ENCODE assay signal across 10 cellular contexts in the genomic region with DNA sequence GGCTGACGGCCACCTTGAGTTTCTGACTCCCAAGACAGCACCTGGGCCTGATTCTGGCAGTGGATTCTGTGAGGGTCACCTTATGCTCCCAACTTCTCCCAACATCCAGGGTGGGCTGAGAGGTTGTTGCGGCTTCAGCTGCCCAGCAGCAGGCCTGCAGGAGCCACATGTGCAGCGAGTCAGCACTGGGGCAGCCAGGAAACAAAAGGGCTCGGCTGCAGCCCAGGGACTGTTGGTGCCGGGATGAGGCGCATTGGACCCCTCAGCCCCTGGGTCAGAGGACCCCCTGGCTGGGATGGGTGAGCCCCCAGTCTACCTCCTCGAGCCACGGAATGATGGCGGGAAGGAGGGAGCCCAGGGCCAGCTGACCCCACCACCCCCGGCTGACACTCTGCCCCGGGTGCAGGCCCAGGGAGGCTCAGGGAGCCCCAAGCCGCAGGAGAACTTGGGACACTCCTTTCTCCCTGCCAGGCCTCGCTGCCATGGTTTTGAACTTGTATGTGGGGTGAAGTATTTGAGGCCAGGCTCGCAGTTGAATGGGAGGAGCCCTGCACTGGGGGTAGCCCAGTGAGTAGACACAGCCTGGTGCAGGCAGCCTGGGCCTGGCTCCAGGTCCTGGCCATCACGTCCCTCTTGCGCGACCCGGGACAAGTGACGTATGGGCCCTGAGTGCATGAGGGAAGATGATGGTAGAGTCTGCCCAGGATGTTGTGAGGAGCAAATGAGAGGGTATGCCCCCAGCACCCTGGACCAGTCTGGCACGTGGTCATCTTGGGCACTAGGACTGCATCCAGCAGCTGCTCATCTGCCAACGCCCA. TPM values are rescaled to one million over a fixed set of nuclear protein-coding genes. Genes with fewer than 3 reads are reported as not detected.
DNase-seq lines count a peak whose midpoint lies in the region; ATAC-seq and TF ChIP-seq lines count a peak whose summit lies in the region.
"Not testable (repeated sequence)": the region's sequence is repeated elsewhere in the genome, so short reads cannot be mapped to it uniquely, and the experiment has no call there.
"Had no signal": no experiment of that assay in that cellular context is flagged by ENCODE, and none has a peak within 500 bp of the region (broad histone marks: within the 10 kb centered on the region; RNA-seq: fewer than 3 reads in every experiment).

No MANE protein-coding gene starts in this region.

- H3K27ac ChIP-seq in H9 (ENCODE audit: insufficient read length, low read depth, low read length); endodermal cell (ENCODE audit: low read depth, low read length); upper lobe of right lung: not testable (repeated sequence)

- H2BK20ac ChIP-seq in H9 (ENCODE audit: low read depth, low read length, poor library complexity, severe bottlenecking), result not testable (repeated sequence)

- not testable (repeated sequence) for H2BK12ac ChIP-seq in H9 (ENCODE audit: insufficient read length, low read depth, low read length)

- peak; percentile 16 for ATAC-seq in activated CD8-positive, alpha-beta T cell treated with anti-CD3 and anti-CD28 coated beads, Interleukin-2, amount 10 ng/mL, durations not matched to agents 7 days and 5 days
- not testable (repeated sequence) for ATAC-seq in sciatic nerve, upper lobe of right lung

- not testable (repeated sequence) for H3K79me2 ChIP-seq in H9 (ENCODE audit: insufficient read depth, low read length)

- not testable (repeated sequence) for H3K4me3 Mint-ChIP-seq in H9; activated CD8-positive, alpha-beta T cell treated with anti-CD3 and anti-CD28 coated beads, Interleukin-2, amount 10 ng/mL, durations not matched to agents 7 days and 5 days; chondrocyte (ENCODE audit: unreplicated experiment); endodermal cell

- H3K79me1 ChIP-seq in H9 (ENCODE audit: insufficient read depth, low read depth, low read length, poor library complexity, severe bottlenecking), result not testable (repeated sequence)

- intact Hi-C loops in sciatic nerve (cut with DNase I), result not testable (repeated sequence)
- intact Hi-C loops in upper lobe of right lung (cut with DNase I), result loop anchor here (10.0 kb wide), 1 partner anchor 749 kb away; no protein-coding TSS in a partner anchor

- H3K27ac Mint-ChIP-seq in H9; activated CD8-positive, alpha-beta T cell treated with anti-CD3 and anti-CD28 coated beads, Interleukin-2, amount 10 ng/mL, durations not matched to agents 7 days and 5 days; chondrocyte (ENCODE audit: unreplicated experiment); endodermal cell: not testable (repeated sequence)

- H3K27me3 ChIP-seq in H9 (ENCODE audit: insufficient read depth, low read length); endodermal cell (ENCODE audit: control insufficient read depth, insufficient read depth, low read length, poor library complexity, severe bottlenecking); upper lobe of right lung: not testable (repeated sequence)

- H3K4me1 Mint-ChIP-seq in H9; activated CD8-positive, alpha-beta T cell treated with anti-CD3 and anti-CD28 coated beads, Interleukin-2, amount 10 ng/mL, durations not matched to agents 7 days and 5 days (ENCODE audit: low read depth); chondrocyte (ENCODE audit: low read depth); endodermal cell: not testable (repeated sequence)

- not testable (repeated sequence) for H3K4me2 ChIP-seq in H9 (ENCODE audit: insufficient read depth, insufficient read length, low read length)

- H3K36me3 Mint-ChIP-seq in H9 (ENCODE audit: insufficient read depth in 1 of 3, low read depth in 3 of 3); activated CD8-positive, alpha-beta T cell treated with anti-CD3 and anti-CD28 coated beads, Interleukin-2, amount 10 ng/mL, durations not matched to agents 7 days and 5 days (ENCODE audit: low read depth); chondrocyte (ENCODE audit: low read depth); endodermal cell (ENCODE audit: low read depth): not testable (repeated sequence)

- not testable (repeated sequence) for H3K23ac ChIP-seq in H9 (ENCODE audit: insufficient read length, low read depth, low read length)

- not testable (repeated sequence) for H3T11ph ChIP-seq in H9 (ENCODE audit: low read length)

- H4K20me1 ChIP-seq in H9 (ENCODE audit: control insufficient read depth, insufficient read depth, insufficient read length), result not testable (repeated sequence)

- not testable (repeated sequence) for H4K5ac ChIP-seq in H9 (ENCODE audit: insufficient read length, low read depth, low read length)

- H3K9me3 ChIP-seq in H9 (ENCODE audit: control insufficient read depth, low read depth, low read length); endodermal cell (ENCODE audit: control insufficient read depth, low read length); upper lobe of right lung: not testable (repeated sequence)

- WGBS in H9 (ENCODE audit: extremely low coverage, insufficient read length, low lambda C conversion rate), result no CpG with 5 or more reads among the region's 21 CpGs
- WGBS in endodermal cell (ENCODE audit: insufficient coverage in 1 of 2, insufficient read length in 1 of 2), 2 experiments, result 93 to 95% methylated on average over 11 to 19 of the region's 21 CpGs

- H3K14ac ChIP-seq in H9 (ENCODE audit: insufficient read depth, low read length), result not testable (repeated sequence)

- not testable (repeated sequence) for H3K4me1 ChIP-seq in H9 (ENCODE audit: insufficient read depth, low read length); endodermal cell (ENCODE audit: control insufficient read depth, insufficient read depth, low read length); upper lobe of right lung

- H3K9me3 Mint-ChIP-seq in H9; activated CD8-positive, alpha-beta T cell treated with anti-CD3 and anti-CD28 coated beads, Interleukin-2, amount 10 ng/mL, durations not matched to agents 7 days and 5 days (ENCODE audit: insufficient read depth); chondrocyte (ENCODE audit: low read depth); endodermal cell: not testable (repeated sequence)

- not testable (repeated sequence) for H3K4me3 ChIP-seq in endodermal cell (ENCODE audit: low read length); upper lobe of right lung

- not testable (repeated sequence) for H3K4ac ChIP-seq in H9 (ENCODE audit: low read depth, low read length)

- not testable (repeated sequence) for H3K18ac ChIP-seq in H9 (ENCODE audit: insufficient read length, low read depth, low read length)

- POLR2A ChIA-PET in activated CD8-positive, alpha-beta T cell treated with anti-CD3 and anti-CD28 coated beads, Interleukin-2, amount 10 ng/mL, durations not matched to agents 7 days and 5 days (lab: Charles Lee), result not testable (repeated sequence)

- not testable (repeated sequence) for H2BK5ac ChIP-seq in H9 (ENCODE audit: insufficient read length, low read length)

- H2AFZ ChIP-seq in H9 (ENCODE audit: low read length), result not testable (repeated sequence)

- CTCF ChIA-PET in activated CD8-positive, alpha-beta T cell treated with anti-CD3 and anti-CD28 coated beads, Interleukin-2, amount 10 ng/mL, durations not matched to agents 7 days and 5 days (lab: Charles Lee), result not testable (repeated sequence)

- not testable (repeated sequence) for H3K27me3 Mint-ChIP-seq in H9 (ENCODE audit: low read depth); chondrocyte (ENCODE audit: low read depth); endodermal cell (ENCODE audit: insufficient read depth)
- peaks cover 10% of the 10 kb centered on the region for H3K27me3 Mint-ChIP-seq in activated CD8-positive, alpha-beta T cell treated with anti-CD3 and anti-CD28 coated beads, Interleukin-2, amount 10 ng/mL, durations not matched to agents 7 days and 5 days (ENCODE audit: low read depth)

- not testable (repeated sequence) for TF ChIP-seq CTCF in H9 (conservative IDR thresholded peaks at IDR 0.05); chondrocyte (IDR thresholded peaks at IDR 0.05); endodermal cell (conservative IDR thresholded peaks at IDR 0.05); upper lobe of right lung (IDR thresholded peaks at IDR 0.05)

- DNase-seq in H9 (peak; percentile 22), chondrocyte (ENCODE audit: low spot score) (peak; percentile 74), endodermal cell (peak; percentile 29), islet precursor cell (peak; percentile 50), mesenteric fat pad (ENCODE audit: low spot score) (peak; percentile 83), sciatic nerve (ENCODE audit: low spot score) (peak; percentile 28), upper lobe of right lung (peak; percentile 62)
- DNase-seq in activated CD8-positive, alpha-beta T cell treated with anti-CD3 and anti-CD28 coated beads, Interleukin-2, amount 10 ng/mL, durations not matched to agents 7 days and 5 days, result not testable (repeated sequence)

- H4K91ac ChIP-seq in H9 (ENCODE audit: insufficient read length, low read depth, low read length), result not testable (repeated sequence)

- H4K8ac ChIP-seq in H9 (replicated peaks; ENCODE audit: insufficient read length, low read depth, low read length), result not testable (repeated sequence)

- not testable (repeated sequence) for H2BK15ac ChIP-seq in H9 (ENCODE audit: low read depth, low read length)

- H2AK5ac ChIP-seq in H9 (ENCODE audit: insufficient read length, low read length), result not testable (repeated sequence)

- not testable (repeated sequence) for H2BK120ac ChIP-seq in H9 (ENCODE audit: low read depth, low read length, poor library complexity, severe bottlenecking)

- not testable (repeated sequence) for H3K36me3 ChIP-seq in endodermal cell (ENCODE audit: control insufficient read depth, insufficient read depth, low read length); upper lobe of right lung

- H3K9ac ChIP-seq in H9 (ENCODE audit: extremely low read depth, insufficient read length, low read length); endodermal cell (ENCODE audit: extremely low read depth, low read length, poor library complexity, severe bottlenecking): not testable (repeated sequence)

- H3K23me2 ChIP-seq in H9 (ENCODE audit: insufficient read length, low read depth, low read length, poor library complexity, severe bottlenecking), result not testable (repeated sequence)

- H3K56ac ChIP-seq in H9 (ENCODE audit: insufficient read length, low read depth, low read length), result not testable (repeated sequence)

RNA-seq across cellular contexts. Expression of gene GOLGA6L10, which starts 35.1 kb away (rescaled TPM):
- total RNA-seq in H9 (2021) (2.0 TPM in 2 replicates), chondrocyte (1.2 to 2.4 TPM (median 2.0 TPM) in 3 replicates), endodermal cell (1 to 10 TPM; 4.1 to 6.5 TPM), mesenteric fat pad (0.77 TPM), sciatic nerve (1.9 TPM), upper lobe of right lung (0.23 TPM)
- total RNA-seq in activated CD8-positive, alpha-beta T cell treated with anti-CD3 and anti-CD28 coated beads, Interleukin-2, amount 10 ng/mL, durations not matched to agents 7 days and 5 days, result under 1 TPM; 0.83 to 0.84 TPM
- polyA plus RNA-seq in endodermal cell (2013, experiment 1 of 2), result 5.9 TPM
- polyA plus RNA-seq in endodermal cell (2013, experiment 2 of 2), result 6.5 TPM
- polyA plus RNA-seq: CD14-positive monocyte, GM23248 had no signal

RNA-seq across cellular contexts. Expression of gene SAXO2, which starts 51.5 kb away (rescaled TPM):
- 2.6 and 3.1 TPM in 2 replicates for total RNA-seq in H9 (2021)
- 1 to 10 TPM; 1.6 to 2.0 TPM for total RNA-seq in activated CD8-positive, alpha-beta T cell treated with anti-CD3 and anti-CD28 coated beads, Interleukin-2, amount 10 ng/mL, durations not matched to agents 7 days and 5 days
- 0.90 to 5.1 TPM (median 1.0 TPM) in 3 replicates for total RNA-seq in chondrocyte
- total RNA-seq in endodermal cell, result 10 to 100 TPM; 17.6 to 23.9 TPM
- 5.3 TPM for polyA plus RNA-seq in endodermal cell (2013, experiment 1 of 2)
- 2.2 TPM for polyA plus RNA-seq in endodermal cell (2013, experiment 2 of 2)
- total RNA-seq in mesenteric fat pad, result 4.0 TPM
- 2.0 TPM for total RNA-seq in sciatic nerve
- total RNA-seq in upper lobe of right lung, result 1.7 TPM
- total RNA-seq: GM23248 had no signal
- polyA plus RNA-seq: CD14-positive monocyte had no signal

RNA-seq across cellular contexts. Expression of gene EFL1, which starts 51.6 kb away (rescaled TPM):
- 27.8 and 29.4 TPM in 2 replicates for total RNA-seq in H9 (2021)
- 10 to 100 TPM; 25.9 to 29.0 TPM for total RNA-seq in activated CD8-positive, alpha-beta T cell treated with anti-CD3 and anti-CD28 coated beads, Interleukin-2, amount 10 ng/mL, durations not matched to agents 7 days and 5 days
- 15.7 to 19.4 TPM (median 16.6 TPM) in 3 replicates for total RNA-seq in chondrocyte
- total RNA-seq in endodermal cell, result 10 to 100 TPM; 42.0 to 59.1 TPM
- polyA plus RNA-seq in endodermal cell (2013, experiment 1 of 2), result 26.1 TPM
- polyA plus RNA-seq in endodermal cell (2013, experiment 2 of 2), result 27.2 TPM
- total RNA-seq in mesenteric fat pad, result 21.6 TPM
- 16.0 TPM for total RNA-seq in sciatic nerve
- total RNA-seq in upper lobe of right lung, result 13.8 TPM
